1 cellular context compared by ENCODE assay signal in genomic region chr6:37135835-37136694, GRCh38.
TF ChIP-seq lines count a peak whose summit lies in the region.

No MANE protein-coding gene starts in this region.

TF ChIP-seq in IMR-90, 13 proteins besides CTCF, POLR2A, EP300 and RAD21:
- peak; percentile 10; the same call in 1 of the 2 replicates for TF ChIP-seq CEBPB (IDR thresholded peaks at IDR 0.05; ENCODE audit: low read depth, low read length)
- TF ChIP-seq MAFK (IDR thresholded peaks at IDR 0.05; ENCODE audit: low read depth, low read length), result no peak
